Comparison of ENCODE assay signal across 1 cellular context in the genomic region with DNA sequence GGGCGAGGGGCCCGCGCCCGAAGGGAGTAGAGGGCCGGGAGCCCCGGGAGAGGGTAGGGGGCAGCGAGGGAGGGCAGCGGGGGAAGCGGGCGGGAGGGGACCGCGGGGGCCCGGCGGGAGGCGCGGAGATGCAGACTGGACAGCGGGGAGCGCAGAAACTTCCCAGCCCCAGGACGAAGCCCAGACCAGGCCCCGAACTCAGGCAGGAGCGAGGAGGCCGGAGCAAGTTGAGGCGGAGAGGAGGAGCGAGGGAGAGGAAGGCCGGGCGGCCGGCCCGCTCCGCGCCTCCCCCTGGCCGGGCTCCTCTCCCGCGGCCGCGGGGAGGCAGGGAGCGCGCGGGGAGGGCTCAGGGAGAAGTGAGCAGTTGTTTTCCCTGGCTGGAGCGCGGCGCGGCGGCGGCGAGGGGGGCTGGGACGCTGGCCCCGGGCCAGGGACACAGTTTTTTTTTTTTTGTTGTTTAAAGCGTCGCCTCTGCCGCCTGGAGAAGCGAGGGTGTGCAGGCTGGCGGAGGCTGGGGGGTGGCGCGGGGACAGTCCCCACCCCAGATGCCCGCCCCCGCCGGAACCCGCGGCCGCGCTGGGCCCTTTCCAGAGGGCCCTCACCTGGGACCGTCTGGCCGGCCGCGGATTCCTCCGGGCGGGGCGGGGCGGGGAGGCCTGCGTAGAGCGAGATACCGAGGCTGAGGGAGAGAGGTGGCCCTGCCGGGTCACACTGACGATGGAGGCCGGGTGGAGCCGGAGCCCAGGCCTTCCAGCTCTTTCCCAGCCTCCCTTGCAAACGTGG.
TF ChIP-seq lines count a peak whose summit lies in the region.

A gene (minus strand): TSS at position 358 of the 783 bp plus-strand sequence. CDS start 400 bp downstream, outside the sequence.

TF ChIP-seq in H1, 55 proteins besides CTCF, POLR2A, EP300 and RAD21:
- TF ChIP-seq, protein P1, sequence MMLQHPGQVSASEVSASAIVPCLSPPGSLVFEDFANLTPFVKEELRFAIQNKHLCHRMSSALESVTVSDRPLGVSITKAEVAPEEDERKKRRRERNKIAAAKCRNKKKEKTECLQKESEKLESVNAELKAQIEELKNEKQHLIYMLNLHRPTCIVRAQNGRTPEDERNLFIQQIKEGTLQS (IDR thresholded peaks at IDR 0.05; ENCODE audit: insufficient read depth, low read depth, low read length): no peak
- TF ChIP-seq TAF1 (IDR thresholded peaks at IDR 0.05; ENCODE audit: low read depth, low read length): peak; percentile 23; the same call in 1 of the 2 replicates
- TF ChIP-seq TEAD4 (IDR thresholded peaks at IDR 0.05; ENCODE audit: low read depth, low read length): peak; percentile 62
- TF ChIP-seq YY1 (IDR thresholded peaks at IDR 0.05; ENCODE audit: low read depth, low read length): no peak
- no peak for TF ChIP-seq KDM1A (IDR thresholded peaks at IDR 0.05; ENCODE audit: borderline replicate concordance, low read length)
- TF ChIP-seq KDM4A (IDR thresholded peaks at IDR 0.05; ENCODE audit: low read depth, low read length, severe bottlenecking): peak; percentile 36
- TF ChIP-seq ASH2L (IDR thresholded peaks at IDR 0.05; ENCODE audit: low read length): peak; percentile 9
